Comparison of ENCODE assay signal across 1 cellular context in genomic region chr4:186191266-186192067, GRCh38.
TF ChIP-seq lines count a peak whose summit lies in the region.

Gene CYP4V2, plus strand, starts transcription at chr4:186191567. Its CDS starts 257 bp downstream, at chr4:186191824.

TF ChIP-seq in K562, 482 proteins besides CTCF, POLR2A, EP300 and RAD21 (continued from another document and continues in another):
- TF ChIP-seq CREB5 (CRISPR knock-in tag; IDR thresholded peaks at IDR 0.05) (no peak), MEF2A (IDR thresholded peaks at IDR 0.05; ENCODE audit: control insufficient read depth, low read depth, low read length) (no peak), EHMT2 (IDR thresholded peaks at IDR 0.05) (no peak), ZBTB49 (CRISPR knock-in tag; IDR thresholded peaks at IDR 0.05; ENCODE audit: borderline replicate concordance) (no peak), ZBTB26 (CRISPR knock-in tag; IDR thresholded peaks at IDR 0.05) (no peak), ZBTB5 (IDR thresholded peaks at IDR 0.05) (no peak), UBTF (IDR thresholded peaks at IDR 0.05; ENCODE audit: borderline replicate concordance in 1 of 2, low read depth in 2 of 2, low read length in 2 of 2) (peak in 1 of 2 experiments; percentile 87; a peak in 2 of 4 replicates), CSDE1 (IDR thresholded peaks at IDR 0.05) (no peak), DMBX1 (CRISPR knock-in tag; IDR thresholded peaks at IDR 0.05; ENCODE audit: borderline replicate concordance) (no peak), NFE2 (IDR thresholded peaks at IDR 0.05; ENCODE audit: low read depth) (no peak), XRCC5 (IDR thresholded peaks at IDR 0.05; ENCODE audit: low read depth, low read length) (no peak), POLR2H (tag; IDR thresholded peaks at IDR 0.05; ENCODE audit: low read depth) (peak; percentile 78), ZBTB9 (CRISPR knock-in tag; IDR thresholded peaks at IDR 0.05) (no peak), TARDBP (IDR thresholded peaks at IDR 0.05) (peak; percentile 93), CHCHD3 (CRISPR knock-in tag; IDR thresholded peaks at IDR 0.05) (no peak), MAZ (CRISPR knock-in tag; conservative IDR thresholded peaks at IDR 0.05 in 1 of 2, IDR thresholded peaks at IDR 0.05 in 1 of 2) (peak; percentile 72 to 81), RNF2 (IDR thresholded peaks at IDR 0.05) (peak; percentile 80), HINFP (tag; conservative IDR thresholded peaks at IDR 0.05; ENCODE audit: low read depth) (no peak), ILF3 (IDR thresholded peaks at IDR 0.05; ENCODE audit: borderline replicate concordance) (0 out of 2 replicates have a peak, but pooled peaks have one; percentile 39), NFXL1 (CRISPR knock-in tag; IDR thresholded peaks at IDR 0.05) (no peak), TSC22D4 (tag; IDR thresholded peaks at IDR 0.05) (no peak), RREB1 (CRISPR knock-in tag; IDR thresholded peaks at IDR 0.05) (no peak; the same call in 1 of the 2 replicates), ZBTB1 (CRISPR knock-in tag; IDR thresholded peaks at IDR 0.05; ENCODE audit: borderline replicate concordance, low read depth) (peak; percentile 82), CHAMP1 (IDR thresholded peaks at IDR 0.05) (peak; percentile 86), NCOR1 (IDR thresholded peaks at IDR 0.05) (peak; percentile 55; the same call in 1 of the 2 replicates), IRF1 (CRISPR knock-in tag; IDR thresholded peaks at IDR 0.05; ENCODE audit: borderline replicate concordance) (no peak), KLF6 (CRISPR knock-in tag; IDR thresholded peaks at IDR 0.05; ENCODE audit: borderline replicate concordance) (no peak), ZNF239 (CRISPR knock-in tag; IDR thresholded peaks at IDR 0.05) (no peak), CXXC5 (CRISPR knock-in tag; IDR thresholded peaks at IDR 0.05) (peak; percentile 97), MTA2 (IDR thresholded peaks at IDR 0.05; ENCODE audit: low read depth) (no peak), CAMTA2 (CRISPR knock-in tag; conservative IDR thresholded peaks at IDR 0.05) (no peak), ZNF165 (CRISPR knock-in tag; IDR thresholded peaks at IDR 0.05; ENCODE audit: borderline replicate concordance) (no peak), HMGN3 (IDR thresholded peaks at IDR 0.05; ENCODE audit: borderline replicate concordance, extremely low read depth, insufficient read length, low read depth, low read length) (peak; percentile 16), RBM14 (IDR thresholded peaks at IDR 0.05; ENCODE audit: borderline replicate concordance, insufficient read depth, low read depth, low read length) (no peak), PRPF4 (IDR thresholded peaks at IDR 0.05; ENCODE audit: insufficient read depth, low read depth, low read length, poor library complexity, severe bottlenecking) (no peak), TAF15 (IDR thresholded peaks at IDR 0.05; ENCODE audit: low read depth, low read length) (no peak), HMG20A (CRISPR knock-in tag; conservative IDR thresholded peaks at IDR 0.05) (no peak), BHLHE40 (IDR thresholded peaks at IDR 0.05; ENCODE audit: low read length) (peak; percentile 39; the same call in 1 of the 2 replicates)
